8 cellular contexts compared by ENCODE assay signal in the genomic region with DNA sequence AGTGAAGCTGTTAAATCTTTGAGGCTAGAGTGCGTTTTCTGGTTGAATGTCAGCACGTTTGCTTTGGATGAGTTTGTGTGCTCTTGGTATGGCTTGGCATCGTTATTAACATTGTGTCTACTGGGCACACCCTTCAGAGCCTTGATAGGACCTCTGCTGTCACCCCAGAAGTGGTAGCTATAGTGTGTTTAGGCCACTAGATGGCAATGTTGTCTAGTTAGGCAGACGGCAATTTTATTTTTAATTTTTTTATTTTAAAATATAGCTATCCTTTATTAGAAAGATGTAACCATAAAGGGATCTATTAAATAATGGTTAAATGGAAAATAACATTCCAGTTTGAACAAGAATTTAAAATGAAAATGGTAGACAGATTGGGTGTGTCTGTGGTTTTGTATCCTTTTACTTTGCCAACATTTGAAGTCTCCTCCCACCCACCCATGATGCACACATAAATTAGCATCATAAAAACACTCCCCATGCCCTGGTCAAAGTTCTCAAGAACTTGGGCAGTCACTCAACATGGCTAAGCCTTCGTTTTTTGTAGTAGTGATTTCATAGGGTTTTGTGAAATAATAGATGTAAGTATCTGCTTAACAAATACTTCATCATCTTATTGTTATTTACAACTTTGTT.
DNase-seq lines count a peak whose midpoint lies in the region; ATAC-seq lines count a peak whose summit lies in the region.

No MANE protein-coding gene starts in this region.

- H3K27ac ChIP-seq in HUES48 (ENCODE audit: low read depth, low read length): peak overlapping the region; percentile 23

- H3K9me3 ChIP-seq in HUES48 (ENCODE audit: control insufficient read depth, insufficient read depth, low read length): peaks cover 9% of the 10 kb centered on the region; the same call in 1 of the 2 replicates

- peak; percentile 5 to 39 for DNase-seq in NOMO-1 (lab: John Stamatoyannopoulos, UW; ENCODE audit: unreplicated experiment in 2 of 2)
- DNase-seq in NOMO-1 treated with dmso at 0.1 percent for 144 hours (lab: John Stamatoyannopoulos, UW; ENCODE audit: unreplicated experiment): no peak
- peak; percentile 2 for DNase-seq in amniotic stem cell (lab: John Stamatoyannopoulos, UW)
- no peak for DNase-seq in left lobe of liver (ENCODE audit: low spot score)
- no peak for DNase-seq in COLO668 (lab: John Stamatoyannopoulos, UW; ENCODE audit: unreplicated experiment)
- DNase-seq in COR-L47 (lab: John Stamatoyannopoulos, UW): no peak

- no peaks in the 10 kb centered on the region for H3K27me3 ChIP-seq in HUES48 (ENCODE audit: control insufficient read depth, insufficient read depth, low read length)

- peaks cover 29% of the 10 kb centered on the region for H3K4me1 ChIP-seq in HUES48 (ENCODE audit: control insufficient read depth, insufficient read depth, low read length)

- H3K36me3 ChIP-seq in HUES48 (ENCODE audit: control insufficient read depth, insufficient read depth, low read length): no peaks in the 10 kb centered on the region

- ATAC-seq in GM21515 (IDR thresholded peaks at IDR 0.05; ENCODE audit: unreplicated experiment) (peak; percentile 77), left lobe of liver (peak; percentile 71)

- H3K4me3 ChIP-seq in HUES48 (ENCODE audit: low read depth, low read length): no peak overlapping the region; the same call in 1 of the 2 replicates

- H3K9ac ChIP-seq in HUES48 (ENCODE audit: low read depth, low read length): no peak overlapping the region

Comparison
In these comparisons a context has a peak if more than half of its experiments do, and no peak if none do; other contexts are left out.
1. DNase-seq: peak in NOMO-1 (2 of 2) and amniotic stem cell (single experiment); none in NOMO-1 treated with dmso at 0.1 percent for 144 hours (single experiment), left lobe of liver (single experiment), COLO668 (single experiment) and COR-L47 (single experiment).